ENCODE assay signal across 1 cellular context in the genomic region with DNA sequence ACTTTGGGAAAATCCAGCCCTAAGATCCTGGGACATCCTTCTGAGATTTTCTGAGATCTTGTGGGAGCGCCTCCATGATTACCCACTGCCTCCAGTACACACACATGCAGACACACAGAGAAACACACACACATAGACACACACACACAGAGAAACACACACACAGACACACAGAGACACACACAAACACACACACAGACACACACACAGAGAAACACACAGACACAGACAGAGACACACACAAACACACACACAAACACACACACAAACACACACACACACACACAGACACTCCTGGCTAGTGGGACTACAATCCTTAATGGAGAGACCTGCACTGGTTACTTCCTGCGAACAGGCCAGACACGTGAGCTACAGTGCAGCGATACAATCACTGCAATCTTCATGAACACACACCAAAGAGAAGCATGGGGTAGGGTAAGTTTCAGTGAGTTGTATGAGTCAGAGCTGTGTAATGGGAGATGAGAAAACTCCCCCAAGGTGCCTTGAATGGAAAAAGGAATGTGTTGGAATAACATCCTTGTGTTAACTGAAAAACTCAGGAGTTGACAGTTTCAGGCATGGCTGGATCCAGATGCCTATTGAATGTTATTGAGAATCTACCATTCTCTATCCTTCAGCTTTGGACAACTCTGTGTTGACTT.
TF ChIP-seq lines count a peak whose summit lies in the region.

No MANE protein-coding gene starts in this region.

TF ChIP-seq in H1, 55 proteins besides CTCF, POLR2A, EP300 and RAD21 (continued from another document):
- TF ChIP-seq BCL11A (IDR thresholded peaks at IDR 0.05; ENCODE audit: low read depth in 2 of 2, low read length in 2 of 2) (no peak), KDM5A (IDR thresholded peaks at IDR 0.05; ENCODE audit: low read length) (no peak), SP1 (IDR thresholded peaks at IDR 0.05; ENCODE audit: low read depth, low read length) (no peak), KDM1A (IDR thresholded peaks at IDR 0.05; ENCODE audit: borderline replicate concordance, low read length) (no peak), RNF2 (IDR thresholded peaks at IDR 0.05; ENCODE audit: borderline replicate concordance, low read depth, low read length, missing control alignments, poor library complexity, severe bottlenecking) (no peak), CHD1 (IDR thresholded peaks at IDR 0.05; ENCODE audit: low read depth, low read length) (no peak), ASH2L (IDR thresholded peaks at IDR 0.05; ENCODE audit: low read length) (no peak)
